In the genomic region with DNA sequence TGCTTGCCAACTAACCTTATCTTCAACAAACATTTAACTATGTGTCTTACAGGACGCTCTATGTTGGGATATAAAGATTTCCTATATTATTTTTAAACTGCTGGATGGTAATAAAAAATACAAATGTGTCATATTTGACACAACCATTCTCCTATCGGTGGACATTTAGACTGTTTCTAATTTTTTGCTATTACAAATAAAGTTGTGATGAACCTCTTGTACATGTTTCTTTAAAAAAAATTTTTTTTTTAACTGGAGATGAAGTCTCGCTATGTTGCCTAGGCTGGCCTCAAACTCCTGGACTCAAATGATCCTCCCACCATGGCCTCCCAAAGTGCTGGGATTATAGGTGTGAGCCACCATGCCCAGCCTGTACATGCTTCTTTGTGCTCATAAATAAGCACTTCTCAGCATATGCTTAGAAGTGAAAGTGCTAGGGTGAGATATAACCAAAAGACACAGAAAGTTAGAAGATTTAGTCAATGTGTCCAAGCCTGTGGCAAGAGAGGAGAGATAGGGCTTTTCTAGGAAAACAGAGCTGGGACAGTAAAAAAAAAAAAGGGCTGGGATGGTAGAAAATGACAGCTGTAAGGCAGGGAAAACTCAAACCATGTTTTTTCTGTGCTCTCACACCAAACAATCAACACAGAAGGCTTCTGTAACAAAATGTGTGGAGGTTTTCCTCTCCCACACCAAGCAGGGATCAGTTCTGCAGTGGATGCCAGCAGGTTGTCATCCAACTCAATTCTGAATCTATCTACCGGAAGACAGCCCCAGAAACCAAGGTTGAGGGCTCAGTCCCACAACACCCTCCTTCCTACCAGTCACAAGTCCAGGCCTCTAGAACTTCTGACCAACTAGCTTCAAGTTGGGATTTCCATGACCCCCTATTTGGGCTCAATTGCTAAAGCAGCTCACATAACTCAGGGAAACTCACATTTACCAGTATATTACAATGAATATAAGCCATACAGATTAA, we compare ENCODE assay signal across 11 cellular contexts.
A peak's percentile ranks its signal among the peaks of the same experiment; 100 is the strongest.
DNase-seq lines count a peak whose midpoint lies in the region; ATAC-seq, FAIRE-seq and TF ChIP-seq lines count a peak whose summit lies in the region.
"Had no signal": no experiment of that assay in that cellular context is flagged by ENCODE, and none has a peak within 500 bp of the region (broad histone marks: within the 10 kb centered on the region; RNA-seq: fewer than 3 reads in every experiment).

No MANE protein-coding gene starts in this region.

- no peak for TF ChIP-seq POLR2A in GM12892 (IDR thresholded peaks at IDR 0.05; ENCODE audit: low read depth, low read length)
- TF ChIP-seq POLR2A in stomach (IDR thresholded peaks at IDR 0.05), result no peak

- peaks cover 2% of the 10 kb centered on the region for H3K36me3 ChIP-seq in left ventricle myocardium inferior
- no peaks in the 10 kb centered on the region for H3K36me3 ChIP-seq in stomach

- WGBS in stomach, 5 donors, result 49 to 66% (median 61%) methylated on average over 4 of the region's 4 CpGs

- TF ChIP-seq CTCF in left ventricle myocardium inferior (IDR thresholded peaks at IDR 0.05; ENCODE audit: borderline replicate concordance), result no peak
- TF ChIP-seq CTCF in stomach (IDR thresholded peaks at IDR 0.05), result no peak

- FAIRE-seq in GM12892 (lab: Jason Lieb, UNC), result peak; percentile 61

- H3K4me3 Mint-ChIP-seq in T-helper 17 cell, result no peak overlapping the region
- H3K4me3 Mint-ChIP-seq: activated naive CD4-positive, alpha-beta T cell treated with anti-CD3 and anti-CD28 coated beads, Interleukin-2, amount 10 ng/mL, durations not matched to agents 7 days and 5 days had no signal

- H3K27me3 ChIP-seq in left ventricle myocardium inferior (ENCODE audit: low read depth), result no peaks in the 10 kb centered on the region
- no peaks in the 10 kb centered on the region for H3K27me3 ChIP-seq in stomach

- H3K27ac ChIP-seq in left ventricle myocardium inferior (replicated peaks) (peak overlapping the region; percentile 47), stomach (peak overlapping the region in 3 of 5 donors; percentile 11 to 40 (median 39))

- no peaks in the 10 kb centered on the region for H3K27me3 Mint-ChIP-seq in T-helper 17 cell
- H3K27me3 Mint-ChIP-seq: activated naive CD4-positive, alpha-beta T cell treated with anti-CD3 and anti-CD28 coated beads, Interleukin-2, amount 10 ng/mL, durations not matched to agents 7 days and 5 days had no signal

- H3K4me1 ChIP-seq in left ventricle myocardium inferior, result peaks cover 66% of the 10 kb centered on the region
- peaks cover 8 to 40% (median 25%) of the 10 kb centered on the region in 4 donors for H3K4me1 ChIP-seq in stomach

- DNase-seq in GM12892 (ENCODE audit: insufficient read length) (no peak), T-helper 17 cell (no peak), left ventricle myocardium inferior (no peak), stomach (no peak), activated T-cell treated with anti-CD3 and anti-CD28 coated beads for 4 hours (no peak)
- DNase-seq: activated CD4-positive, alpha-beta T cell treated with anti-CD3 and anti-CD28 coated beads, Interleukin-2, amount 50 U/mL, for 4 hours; activated naive CD4-positive, alpha-beta T cell treated with anti-CD3 and anti-CD28 coated beads, Interleukin-2, amount 10 ng/mL, durations not matched to agents 7 days and 5 days; dermis blood vessel endothelial cell; NCI-H187 treated with DMSO at 0.1 percent for 48 hours had no signal

- H3K4me3 ChIP-seq in left ventricle myocardium inferior (no peak overlapping the region), stomach (no peak overlapping the region)

- H3K36me3 Mint-ChIP-seq in T-helper 17 cell (ENCODE audit: low read depth), result peaks cover 2% of the 10 kb centered on the region
- H3K36me3 Mint-ChIP-seq: activated naive CD4-positive, alpha-beta T cell treated with anti-CD3 and anti-CD28 coated beads, Interleukin-2, amount 10 ng/mL, durations not matched to agents 7 days and 5 days had no signal

- peak overlapping the region; percentile 29 for H3K27ac Mint-ChIP-seq in T-helper 17 cell
- H3K27ac Mint-ChIP-seq: activated naive CD4-positive, alpha-beta T cell treated with anti-CD3 and anti-CD28 coated beads, Interleukin-2, amount 10 ng/mL, durations not matched to agents 7 days and 5 days had no signal

- no peaks in the 10 kb centered on the region for H3K9me3 ChIP-seq in T-helper 17 cell (ENCODE audit: control insufficient read depth, low read length, poor library complexity, severe bottlenecking)
- H3K9me3 ChIP-seq in left ventricle myocardium inferior (replicated peaks), result no peaks in the 10 kb centered on the region
- H3K9me3 ChIP-seq in stomach, result no peaks in the 10 kb centered on the region

- no peak for ATAC-seq in T-helper 17 cell
- no peak for ATAC-seq in GM21447 (IDR thresholded peaks at IDR 0.05; ENCODE audit: unreplicated experiment)
- no peak for ATAC-seq in HG02678 (IDR thresholded peaks at IDR 0.05; ENCODE audit: unreplicated experiment)

- no peak for TF ChIP-seq EP300 in stomach (IDR thresholded peaks at IDR 0.05)

- intact Hi-C loops in left ventricle myocardium inferior (cut with micrococcal nuclease) (no loop called here), stomach (cut with DNase I; ENCODE audit: low total_unique reads) (no loop called here)

- peaks cover 24% of the 10 kb centered on the region for H3K4me1 Mint-ChIP-seq in T-helper 17 cell
